1 cellular context compared by ENCODE assay signal in genomic region chr20:2692036-2692885, GRCh38.
TF ChIP-seq lines count a peak whose summit lies in the region.

TSS of gene EBF4 (plus strand) at chr20:2692780. CDS start at chr20:2693646, 866 bp downstream.

TF ChIP-seq in HepG2, 621 proteins besides CTCF, POLR2A, EP300 and RAD21 (continued from another document and continues in another):
- TF ChIP-seq ZNF326 (CRISPR knock-in tag; IDR thresholded peaks at IDR 0.05; ENCODE audit: borderline replicate concordance), result no peak
- TF ChIP-seq RBFOX2 (IDR thresholded peaks at IDR 0.05; ENCODE audit: low read depth, low read length), result peak; percentile 42; the same call in 1 of the 2 replicates
- no peak for TF ChIP-seq CENPBD1 (CRISPR knock-in tag; IDR thresholded peaks at IDR 0.05; ENCODE audit: borderline replicate concordance, low read depth)
- 0 out of 2 replicates have a peak, but pooled peaks have one; percentile 29 for TF ChIP-seq ZNF329 (CRISPR knock-in tag; IDR thresholded peaks at IDR 0.05; ENCODE audit: low read depth)
- TF ChIP-seq ZNF30 (CRISPR knock-in tag; IDR thresholded peaks at IDR 0.05), result 0 out of 2 replicates have a peak, but pooled peaks have one; percentile 65
- no peak for TF ChIP-seq ZNF558 (CRISPR knock-in tag; IDR thresholded peaks at IDR 0.05; ENCODE audit: borderline replicate concordance)
- no peak for TF ChIP-seq YEATS4 (CRISPR knock-in tag; IDR thresholded peaks at IDR 0.05; ENCODE audit: borderline replicate concordance)
- peak; percentile 85; the same call in 1 of the 2 replicates for TF ChIP-seq ZNF225 (CRISPR knock-in tag; IDR thresholded peaks at IDR 0.05)
- peak; percentile 81; the same call in 1 of the 2 replicates for TF ChIP-seq HES4 (CRISPR knock-in tag; IDR thresholded peaks at IDR 0.05; ENCODE audit: borderline replicate concordance)
- TF ChIP-seq ZNF678 (CRISPR knock-in tag; IDR thresholded peaks at IDR 0.05), result peak; percentile 79; the same call in 1 of the 2 replicates
- no peak for TF ChIP-seq GLI4 (CRISPR knock-in tag; IDR thresholded peaks at IDR 0.05; ENCODE audit: borderline replicate concordance)
- TF ChIP-seq ZNF20 (CRISPR knock-in tag; IDR thresholded peaks at IDR 0.05), result no peak
- no peak for TF ChIP-seq PTBP1 (IDR thresholded peaks at IDR 0.05; ENCODE audit: low read depth, low read length, poor library complexity, severe bottlenecking)
- TF ChIP-seq RFX1 (IDR thresholded peaks at IDR 0.05), result no peak
- peak; percentile 87 for TF ChIP-seq MAX (IDR thresholded peaks at IDR 0.05)
- no peak; the same call in 1 of the 2 replicates for TF ChIP-seq ZNF772 (CRISPR knock-in tag; IDR thresholded peaks at IDR 0.05)
- no peak for TF ChIP-seq ZNF75D (CRISPR knock-in tag; IDR thresholded peaks at IDR 0.05; ENCODE audit: borderline replicate concordance)
- TF ChIP-seq MAF1 (CRISPR knock-in tag; IDR thresholded peaks at IDR 0.05; ENCODE audit: borderline replicate concordance), result 0 out of 2 replicates have a peak, but pooled peaks have one; percentile 20
- peak; percentile 36; the same call in 1 of the 2 replicates for TF ChIP-seq CCDC6 (CRISPR knock-in tag; IDR thresholded peaks at IDR 0.05)
- peak; percentile 77; the same call in 1 of the 2 replicates for TF ChIP-seq ZNF446 (CRISPR knock-in tag; IDR thresholded peaks at IDR 0.05)
- no peak for TF ChIP-seq SIX1 (CRISPR knock-in tag; IDR thresholded peaks at IDR 0.05; ENCODE audit: borderline replicate concordance)
- no peak for TF ChIP-seq SOX13 (IDR thresholded peaks at IDR 0.05)
- TF ChIP-seq SOX13 (CRISPR knock-in tag; conservative IDR thresholded peaks at IDR 0.05 in 1 of 2, IDR thresholded peaks at IDR 0.05 in 1 of 2), result no peak
- no peak for TF ChIP-seq MAFG (CRISPR knock-in tag; IDR thresholded peaks at IDR 0.05)
- no peak; the same call in 1 of the 2 replicates for TF ChIP-seq ZBTB26 (CRISPR knock-in tag; IDR thresholded peaks at IDR 0.05; ENCODE audit: borderline replicate concordance)
- peak; percentile 52; the same call in 1 of the 2 replicates for TF ChIP-seq MXD1 (CRISPR knock-in tag; IDR thresholded peaks at IDR 0.05)
- TF ChIP-seq RERE (CRISPR knock-in tag; IDR thresholded peaks at IDR 0.05; ENCODE audit: low read depth), result no peak
- 0 out of 2 replicates have a peak, but pooled peaks have one; percentile 65 for TF ChIP-seq ZNF354B (CRISPR knock-in tag; IDR thresholded peaks at IDR 0.05)
- 0 out of 2 replicates have a peak, but pooled peaks have one; percentile 41 for TF ChIP-seq DNMT3B (CRISPR knock-in tag; conservative IDR thresholded peaks at IDR 0.05)
- peak; percentile 78 for TF ChIP-seq MXD3 (CRISPR knock-in tag; IDR thresholded peaks at IDR 0.05)
- TF ChIP-seq EED (CRISPR knock-in tag; IDR thresholded peaks at IDR 0.05), result peak; percentile 92; the same call in 1 of the 2 replicates
- TF ChIP-seq HNF1B (CRISPR knock-in tag; IDR thresholded peaks at IDR 0.05), result no peak
- no peak for TF ChIP-seq ZNF451 (CRISPR knock-in tag; IDR thresholded peaks at IDR 0.05)
- TF ChIP-seq NRL (CRISPR knock-in tag; IDR thresholded peaks at IDR 0.05; ENCODE audit: borderline replicate concordance), result peak; percentile 93; the same call in 1 of the 2 replicates
- TF ChIP-seq FOXK1 (CRISPR knock-in tag; IDR thresholded peaks at IDR 0.05; ENCODE audit: borderline replicate concordance, low read depth), result no peak
- no peak for TF ChIP-seq SETDB1 (CRISPR knock-in tag; IDR thresholded peaks at IDR 0.05; ENCODE audit: borderline replicate concordance)
- peak; percentile 73; the same call in 1 of the 2 replicates for TF ChIP-seq KLF11 (CRISPR knock-in tag; IDR thresholded peaks at IDR 0.05)
- no peak for TF ChIP-seq PPARG (CRISPR knock-in tag; conservative IDR thresholded peaks at IDR 0.05)
- TF ChIP-seq HINFP (CRISPR knock-in tag; IDR thresholded peaks at IDR 0.05; ENCODE audit: low read depth), result peak; percentile 56; the same call in 1 of the 2 replicates
- TF ChIP-seq TAF1 (CRISPR knock-in tag; IDR thresholded peaks at IDR 0.05), result no peak
- no peak for TF ChIP-seq ZNF737 (CRISPR knock-in tag; IDR thresholded peaks at IDR 0.05; ENCODE audit: borderline replicate concordance)
- TF ChIP-seq ERF (CRISPR knock-in tag; IDR thresholded peaks at IDR 0.05), result peak; percentile 54; the same call in 1 of the 2 replicates
- TF ChIP-seq ZNF670 (CRISPR knock-in tag; IDR thresholded peaks at IDR 0.05; ENCODE audit: borderline replicate concordance), result peak; percentile 59; the same call in 1 of the 2 replicates
- peak; percentile 61 for TF ChIP-seq ZNF574 (CRISPR knock-in tag; IDR thresholded peaks at IDR 0.05)
- TF ChIP-seq ZNF841 (CRISPR knock-in tag; IDR thresholded peaks at IDR 0.05; ENCODE audit: borderline replicate concordance), result peak; percentile 43; the same call in 1 of the 2 replicates
- TF ChIP-seq RNF219 (CRISPR knock-in tag; IDR thresholded peaks at IDR 0.05), result no peak
- no peak for TF ChIP-seq ATF7 (IDR thresholded peaks at IDR 0.05)
- TF ChIP-seq ATF7 (CRISPR knock-in tag; IDR thresholded peaks at IDR 0.05), result peak; percentile 27; the same call in 1 of the 2 replicates
- 0 out of 2 replicates have a peak, but pooled peaks have one; percentile 46 for TF ChIP-seq AKAP8 (CRISPR knock-in tag; IDR thresholded peaks at IDR 0.05)
- peak; percentile 79; the same call in 1 of the 2 replicates for TF ChIP-seq AHR (CRISPR knock-in tag; IDR thresholded peaks at IDR 0.05)
- no peak for TF ChIP-seq ZNF496 (CRISPR knock-in tag; IDR thresholded peaks at IDR 0.05; ENCODE audit: insufficient replicate concordance)
- TF ChIP-seq ZNF564 (CRISPR knock-in tag; IDR thresholded peaks at IDR 0.05), result 0 out of 2 replicates have a peak, but pooled peaks have one; percentile 17
- peak; percentile 37; the same call in 1 of the 2 replicates for TF ChIP-seq MED1 (CRISPR knock-in tag; IDR thresholded peaks at IDR 0.05)
